In genomic region chr1:224492632-224493031, GRCh38 we compare ENCODE assay signal across 2 cellular contexts.
TF ChIP-seq lines count a peak whose summit lies in the region.

No MANE protein-coding gene starts in this region.

TF ChIP-seq in GM23338, 12 proteins besides CTCF, POLR2A, EP300 and RAD21 (continued from another document):
- TF ChIP-seq, protein P1, sequence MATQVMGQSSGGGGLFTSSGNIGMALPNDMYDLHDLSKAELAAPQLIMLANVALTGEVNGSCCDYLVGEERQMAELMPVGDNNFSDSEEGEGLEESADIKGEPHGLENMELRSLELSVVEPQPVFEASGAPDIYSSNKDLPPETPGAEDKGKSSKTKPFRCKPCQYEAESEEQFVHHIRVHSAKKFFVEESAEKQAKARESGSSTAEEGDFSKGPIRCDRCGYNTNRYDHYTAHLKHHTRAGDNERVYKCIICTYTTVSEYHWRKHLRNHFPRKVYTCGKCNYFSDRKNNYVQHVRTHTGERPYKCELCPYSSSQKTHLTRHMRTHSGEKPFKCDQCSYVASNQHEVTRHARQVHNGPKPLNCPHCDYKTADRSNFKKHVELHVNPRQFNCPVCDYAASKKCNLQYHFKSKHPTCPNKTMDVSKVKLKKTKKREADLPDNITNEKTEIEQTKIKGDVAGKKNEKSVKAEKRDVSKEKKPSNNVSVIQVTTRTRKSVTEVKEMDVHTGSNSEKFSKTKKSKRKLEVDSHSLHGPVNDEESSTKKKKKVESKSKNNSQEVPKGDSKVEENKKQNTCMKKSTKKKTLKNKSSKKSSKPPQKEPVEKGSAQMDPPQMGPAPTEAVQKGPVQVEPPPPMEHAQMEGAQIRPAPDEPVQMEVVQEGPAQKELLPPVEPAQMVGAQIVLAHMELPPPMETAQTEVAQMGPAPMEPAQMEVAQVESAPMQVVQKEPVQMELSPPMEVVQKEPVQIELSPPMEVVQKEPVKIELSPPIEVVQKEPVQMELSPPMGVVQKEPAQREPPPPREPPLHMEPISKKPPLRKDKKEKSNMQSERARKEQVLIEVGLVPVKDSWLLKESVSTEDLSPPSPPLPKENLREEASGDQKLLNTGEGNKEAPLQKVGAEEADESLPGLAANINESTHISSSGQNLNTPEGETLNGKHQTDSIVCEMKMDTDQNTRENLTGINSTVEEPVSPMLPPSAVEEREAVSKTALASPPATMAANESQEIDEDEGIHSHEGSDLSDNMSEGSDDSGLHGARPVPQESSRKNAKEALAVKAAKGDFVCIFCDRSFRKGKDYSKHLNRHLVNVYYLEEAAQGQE (IDR thresholded peaks at IDR 0.05; ENCODE audit: unreplicated experiment): no peak
- TF ChIP-seq STAT1 (IDR thresholded peaks at IDR 0.05; ENCODE audit: unreplicated experiment) (no peak), ZNF331 (CRISPR knock-in tag; IDR thresholded peaks at IDR 0.05; ENCODE audit: low read depth) (no peak), CREB1 (CRISPR knock-in tag; IDR thresholded peaks at IDR 0.05; ENCODE audit: low read depth) (no peak), ZNF462 (CRISPR knock-in tag; IDR thresholded peaks at IDR 0.05) (no peak), JUNB (IDR thresholded peaks at IDR 0.05; ENCODE audit: unreplicated experiment) (no peak)

TF ChIP-seq in WTC11, 78 proteins besides CTCF, POLR2A, EP300 and RAD21 (continued from another document):
- no peak for TF ChIP-seq ZSCAN18 (CRISPR knock-in tag; IDR thresholded peaks at IDR 0.05)
- no peak for TF ChIP-seq ZNF263 (CRISPR knock-in tag; IDR thresholded peaks at IDR 0.05; ENCODE audit: low read depth)
- no peak for TF ChIP-seq SP1 (CRISPR knock-in tag; conservative IDR thresholded peaks at IDR 0.05)
- no peak for TF ChIP-seq ELF4 (CRISPR knock-in tag; IDR thresholded peaks at IDR 0.05; ENCODE audit: low read depth)
